In the genomic region with DNA sequence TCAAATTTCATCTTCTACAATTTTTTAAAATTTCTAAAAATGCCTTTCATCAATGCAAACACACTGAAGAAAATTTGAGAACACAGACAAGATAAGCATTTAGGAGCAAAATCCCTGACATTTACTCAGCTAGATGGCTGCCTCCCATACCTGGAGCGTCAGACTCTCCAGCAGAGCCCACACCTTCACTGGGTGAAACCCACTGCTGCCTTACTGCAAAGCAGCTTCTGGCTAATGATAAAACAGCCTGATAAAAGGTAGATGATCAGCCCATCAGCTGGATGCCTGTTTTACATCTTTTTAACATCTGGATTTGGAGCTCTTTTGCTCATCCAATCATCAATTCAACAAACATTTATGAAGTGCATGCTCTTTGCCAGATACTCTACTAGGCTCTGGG, we compare ENCODE assay signal across 19 cellular contexts.
"Had no signal": no experiment of that assay in that cellular context is flagged by ENCODE, and none has a peak within 500 bp of the region (broad histone marks: within the 10 kb centered on the region; RNA-seq: fewer than 3 reads in every experiment).

No MANE protein-coding gene starts in this region.

- H3K4me3 Mint-ChIP-seq: activated CD8-positive, alpha-beta T cell treated with anti-CD3 and anti-CD28 coated beads, Interleukin-2, amount 10 ng/mL, durations not matched to agents 7 days and 5 days; T-helper 1 cell treated with Interleukin-12 subunit alpha and Interleukin-12 subunit beta and Interleukin-4 antibody, amounts not matched to agents 30 μg/mL and 1 μg/mL, for 36 hours had no signal

- DNase-seq: activated CD4-positive, alpha-beta T cell treated with anti-CD3 and anti-CD28 coated beads for 48 hours; activated CD4-positive, alpha-beta T cell treated with anti-CD3 and anti-CD28 coated beads, Interleukin-2, amount 50 U/mL, for 4 hours; activated CD8-positive, alpha-beta memory T cell treated with anti-CD3 and anti-CD28 coated beads, Interleukin-2, amount 50 U/mL, for 48 hours; activated CD8-positive, alpha-beta T cell treated with anti-CD3 and anti-CD28 coated beads, Interleukin-2, amount 10 ng/mL, durations not matched to agents 7 days and 5 days; activated naive CD4-positive, alpha-beta T cell treated with anti-CD3 and anti-CD28 coated beads, Interleukin-2, amount 50 U/mL, for 16 hours; activated T-cell treated with anti-CD3 and anti-CD28 coated beads, Interleukin-2, amount 50 U/mL, for 1 hour; amniotic stem cell; body of pancreas; central memory CD4-positive, alpha-beta T cell; MM.1S; NCI-H1105; NCI-H1436; NCI-H187 treated with DMSO at 0.1 percent for 48 hours; NCI-H510A; NCI-H526 treated with DMSO at 0.1 percent for 48 hours had no signal

- H3K27ac Mint-ChIP-seq: activated CD8-positive, alpha-beta T cell treated with anti-CD3 and anti-CD28 coated beads, Interleukin-2, amount 10 ng/mL, durations not matched to agents 7 days and 5 days; T-helper 1 cell treated with Interleukin-12 subunit alpha and Interleukin-12 subunit beta and Interleukin-4 antibody, amounts not matched to agents 30 μg/mL and 1 μg/mL, for 36 hours had no signal

- FAIRE-seq: bronchial epithelial cell had no signal

- H3K9me3 Mint-ChIP-seq: T-helper 1 cell treated with Interleukin-12 subunit alpha and Interleukin-12 subunit beta and Interleukin-4 antibody, amounts not matched to agents 30 μg/mL and 1 μg/mL, for 36 hours had no signal

- H3K9me3 ChIP-seq: ascending aorta, body of pancreas had no signal

- H3K27ac ChIP-seq: ascending aorta, body of pancreas, coronary artery had no signal

- H3K36me3 ChIP-seq: ascending aorta had no signal

- H3K4me3 ChIP-seq: ascending aorta, body of pancreas, coronary artery had no signal

- H3K4me1 ChIP-seq: ascending aorta, body of pancreas had no signal

- H3K27me3 ChIP-seq: ascending aorta, body of pancreas had no signal
